12 cellular contexts compared by ENCODE assay signal in the genomic region with DNA sequence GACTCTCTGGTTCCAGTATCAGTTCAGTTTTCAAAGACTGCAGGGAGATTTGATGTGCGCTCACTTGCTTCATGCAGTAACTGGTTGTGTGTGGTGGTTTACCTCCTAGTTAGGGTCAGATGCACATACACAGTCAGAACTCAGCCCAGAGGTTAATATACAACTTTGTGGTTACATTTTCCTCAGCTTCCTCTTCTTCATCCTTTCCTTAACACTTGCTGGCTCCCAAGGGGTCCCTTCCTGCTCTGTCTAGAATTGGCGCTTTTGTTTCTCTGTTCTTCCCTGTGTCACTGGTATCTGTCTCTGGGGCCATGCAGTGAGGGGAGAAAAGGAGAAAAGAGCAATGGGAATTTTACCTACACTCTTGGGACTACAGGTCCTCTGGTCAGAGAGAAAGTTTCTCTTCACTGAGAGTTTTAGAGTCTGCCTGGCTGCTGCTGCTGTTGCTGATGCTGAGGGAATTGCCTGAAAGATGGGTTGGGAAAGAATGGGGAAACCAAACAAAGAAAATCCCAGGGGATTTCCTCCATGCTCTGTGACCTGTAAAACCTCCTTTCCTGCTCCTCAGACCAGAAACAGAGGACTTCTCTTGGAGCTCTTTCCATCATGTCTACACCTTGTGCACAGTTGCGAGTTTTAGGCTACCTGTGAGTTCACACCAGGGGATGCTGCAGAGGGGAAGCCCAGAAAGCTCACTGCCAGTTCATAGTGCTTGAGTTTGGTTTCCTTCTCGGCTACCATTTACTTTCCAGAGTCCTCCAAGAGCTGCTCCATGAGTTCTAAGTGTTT.
A peak's percentile ranks its signal among the peaks of the same experiment; 100 is the strongest.
DNase-seq lines count a peak whose midpoint lies in the region; ATAC-seq, FAIRE-seq and TF ChIP-seq lines count a peak whose summit lies in the region.
"Had no signal": no experiment of that assay in that cellular context is flagged by ENCODE, and none has a peak within 500 bp of the region (broad histone marks: within the 10 kb centered on the region; RNA-seq: fewer than 3 reads in every experiment).

No MANE protein-coding gene starts in this region.

- peak; percentile 70 for FAIRE-seq in RCC 7860 (lab: Jason Lieb, UNC)

- in situ Hi-C loops in transverse colon (cut with MboI; ENCODE audit: low pct_ligation_motif_present in 1 of 4, low pct_unique_long_range_greater_than_20kb in 1 of 4, low sequenced_read_pairs in 3 of 4) = no loop called here

- no peak overlapping the region for H3K4me3 ChIP-seq in transverse colon

- no peak for TF ChIP-seq EP300 in transverse colon (IDR thresholded peaks at IDR 0.05; ENCODE audit: low read depth)

- H3K27me3 ChIP-seq in transverse colon = no peaks in the 10 kb centered on the region

- TF ChIP-seq POLR2A in transverse colon (IDR thresholded peaks at IDR 0.05) = no peak

- 70 to 80% methylated on average over 2 to 4 of the region's 4 CpGs for WGBS in transverse colon (ENCODE audit: low coverage in 1 of 2), 2 donors

- no peaks in the 10 kb centered on the region for H3K9me3 ChIP-seq in transverse colon

- no peaks in the 10 kb centered on the region for H3K36me3 ChIP-seq in transverse colon
- H3K36me3 ChIP-seq: brain microvascular endothelial cell had no signal

- no peak for TF ChIP-seq CTCF in transverse colon (IDR thresholded peaks at IDR 0.05)

- peak; percentile 22 for DNase-seq in RCC 7860 (ENCODE audit: low spot score)
- no peak for DNase-seq in GM19240 (ENCODE audit: insufficient read length, low spot score)
- DNase-seq in transverse colon = no peak
- no peak for DNase-seq in SHP77 (lab: John Stamatoyannopoulos, UW)
- no peak for DNase-seq in DMS153 (lab: John Stamatoyannopoulos, UW)
- DNase-seq: brain microvascular endothelial cell, HCEC 1CT, NCI-H1930 had no signal

- peak; percentile 82 for ATAC-seq in GM18508 (IDR thresholded peaks at IDR 0.05; ENCODE audit: insufficient read depth, unreplicated experiment)
- ATAC-seq in GM21360 (IDR thresholded peaks at IDR 0.05; ENCODE audit: unreplicated experiment) = peak; percentile 54
- ATAC-seq in HG03064 (IDR thresholded peaks at IDR 0.05; ENCODE audit: low read depth, unreplicated experiment) = peak; percentile 87
- ATAC-seq: sciatic nerve had no signal

- H3K27ac ChIP-seq in transverse colon = no peak overlapping the region
- H3K27ac ChIP-seq: brain microvascular endothelial cell had no signal

- H3K4me1 ChIP-seq in transverse colon = no peaks in the 10 kb centered on the region

- intact Hi-C loops in transverse colon (cut with DNase I; ENCODE audit: low total_unique reads) = no loop called here
